ENCODE assay signal across 1 cellular context in the genomic region with DNA sequence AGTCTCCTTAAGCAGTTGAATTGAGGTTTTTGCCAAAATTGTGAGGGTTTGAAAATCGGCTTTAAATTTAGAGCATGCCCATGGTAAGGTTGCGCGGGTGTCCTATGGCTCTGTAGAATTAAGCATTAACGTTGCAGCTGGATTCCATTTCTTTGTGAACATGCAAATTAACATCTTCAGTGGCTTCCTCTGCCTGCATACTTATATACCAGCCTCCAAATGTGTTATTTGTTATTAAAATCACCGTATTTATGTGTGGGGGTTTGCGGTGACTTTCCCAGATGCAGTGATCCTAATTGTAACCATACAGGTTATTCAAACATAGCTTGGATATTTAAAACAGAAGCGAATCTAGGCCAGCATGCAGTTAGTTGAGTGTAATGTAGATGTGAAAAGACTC.
TF ChIP-seq lines count a peak whose summit lies in the region.

No MANE protein-coding gene starts in this region.

TF ChIP-seq in H1, 55 proteins besides CTCF, POLR2A, EP300 and RAD21 (continued from another document):
- TF ChIP-seq, protein P1, sequence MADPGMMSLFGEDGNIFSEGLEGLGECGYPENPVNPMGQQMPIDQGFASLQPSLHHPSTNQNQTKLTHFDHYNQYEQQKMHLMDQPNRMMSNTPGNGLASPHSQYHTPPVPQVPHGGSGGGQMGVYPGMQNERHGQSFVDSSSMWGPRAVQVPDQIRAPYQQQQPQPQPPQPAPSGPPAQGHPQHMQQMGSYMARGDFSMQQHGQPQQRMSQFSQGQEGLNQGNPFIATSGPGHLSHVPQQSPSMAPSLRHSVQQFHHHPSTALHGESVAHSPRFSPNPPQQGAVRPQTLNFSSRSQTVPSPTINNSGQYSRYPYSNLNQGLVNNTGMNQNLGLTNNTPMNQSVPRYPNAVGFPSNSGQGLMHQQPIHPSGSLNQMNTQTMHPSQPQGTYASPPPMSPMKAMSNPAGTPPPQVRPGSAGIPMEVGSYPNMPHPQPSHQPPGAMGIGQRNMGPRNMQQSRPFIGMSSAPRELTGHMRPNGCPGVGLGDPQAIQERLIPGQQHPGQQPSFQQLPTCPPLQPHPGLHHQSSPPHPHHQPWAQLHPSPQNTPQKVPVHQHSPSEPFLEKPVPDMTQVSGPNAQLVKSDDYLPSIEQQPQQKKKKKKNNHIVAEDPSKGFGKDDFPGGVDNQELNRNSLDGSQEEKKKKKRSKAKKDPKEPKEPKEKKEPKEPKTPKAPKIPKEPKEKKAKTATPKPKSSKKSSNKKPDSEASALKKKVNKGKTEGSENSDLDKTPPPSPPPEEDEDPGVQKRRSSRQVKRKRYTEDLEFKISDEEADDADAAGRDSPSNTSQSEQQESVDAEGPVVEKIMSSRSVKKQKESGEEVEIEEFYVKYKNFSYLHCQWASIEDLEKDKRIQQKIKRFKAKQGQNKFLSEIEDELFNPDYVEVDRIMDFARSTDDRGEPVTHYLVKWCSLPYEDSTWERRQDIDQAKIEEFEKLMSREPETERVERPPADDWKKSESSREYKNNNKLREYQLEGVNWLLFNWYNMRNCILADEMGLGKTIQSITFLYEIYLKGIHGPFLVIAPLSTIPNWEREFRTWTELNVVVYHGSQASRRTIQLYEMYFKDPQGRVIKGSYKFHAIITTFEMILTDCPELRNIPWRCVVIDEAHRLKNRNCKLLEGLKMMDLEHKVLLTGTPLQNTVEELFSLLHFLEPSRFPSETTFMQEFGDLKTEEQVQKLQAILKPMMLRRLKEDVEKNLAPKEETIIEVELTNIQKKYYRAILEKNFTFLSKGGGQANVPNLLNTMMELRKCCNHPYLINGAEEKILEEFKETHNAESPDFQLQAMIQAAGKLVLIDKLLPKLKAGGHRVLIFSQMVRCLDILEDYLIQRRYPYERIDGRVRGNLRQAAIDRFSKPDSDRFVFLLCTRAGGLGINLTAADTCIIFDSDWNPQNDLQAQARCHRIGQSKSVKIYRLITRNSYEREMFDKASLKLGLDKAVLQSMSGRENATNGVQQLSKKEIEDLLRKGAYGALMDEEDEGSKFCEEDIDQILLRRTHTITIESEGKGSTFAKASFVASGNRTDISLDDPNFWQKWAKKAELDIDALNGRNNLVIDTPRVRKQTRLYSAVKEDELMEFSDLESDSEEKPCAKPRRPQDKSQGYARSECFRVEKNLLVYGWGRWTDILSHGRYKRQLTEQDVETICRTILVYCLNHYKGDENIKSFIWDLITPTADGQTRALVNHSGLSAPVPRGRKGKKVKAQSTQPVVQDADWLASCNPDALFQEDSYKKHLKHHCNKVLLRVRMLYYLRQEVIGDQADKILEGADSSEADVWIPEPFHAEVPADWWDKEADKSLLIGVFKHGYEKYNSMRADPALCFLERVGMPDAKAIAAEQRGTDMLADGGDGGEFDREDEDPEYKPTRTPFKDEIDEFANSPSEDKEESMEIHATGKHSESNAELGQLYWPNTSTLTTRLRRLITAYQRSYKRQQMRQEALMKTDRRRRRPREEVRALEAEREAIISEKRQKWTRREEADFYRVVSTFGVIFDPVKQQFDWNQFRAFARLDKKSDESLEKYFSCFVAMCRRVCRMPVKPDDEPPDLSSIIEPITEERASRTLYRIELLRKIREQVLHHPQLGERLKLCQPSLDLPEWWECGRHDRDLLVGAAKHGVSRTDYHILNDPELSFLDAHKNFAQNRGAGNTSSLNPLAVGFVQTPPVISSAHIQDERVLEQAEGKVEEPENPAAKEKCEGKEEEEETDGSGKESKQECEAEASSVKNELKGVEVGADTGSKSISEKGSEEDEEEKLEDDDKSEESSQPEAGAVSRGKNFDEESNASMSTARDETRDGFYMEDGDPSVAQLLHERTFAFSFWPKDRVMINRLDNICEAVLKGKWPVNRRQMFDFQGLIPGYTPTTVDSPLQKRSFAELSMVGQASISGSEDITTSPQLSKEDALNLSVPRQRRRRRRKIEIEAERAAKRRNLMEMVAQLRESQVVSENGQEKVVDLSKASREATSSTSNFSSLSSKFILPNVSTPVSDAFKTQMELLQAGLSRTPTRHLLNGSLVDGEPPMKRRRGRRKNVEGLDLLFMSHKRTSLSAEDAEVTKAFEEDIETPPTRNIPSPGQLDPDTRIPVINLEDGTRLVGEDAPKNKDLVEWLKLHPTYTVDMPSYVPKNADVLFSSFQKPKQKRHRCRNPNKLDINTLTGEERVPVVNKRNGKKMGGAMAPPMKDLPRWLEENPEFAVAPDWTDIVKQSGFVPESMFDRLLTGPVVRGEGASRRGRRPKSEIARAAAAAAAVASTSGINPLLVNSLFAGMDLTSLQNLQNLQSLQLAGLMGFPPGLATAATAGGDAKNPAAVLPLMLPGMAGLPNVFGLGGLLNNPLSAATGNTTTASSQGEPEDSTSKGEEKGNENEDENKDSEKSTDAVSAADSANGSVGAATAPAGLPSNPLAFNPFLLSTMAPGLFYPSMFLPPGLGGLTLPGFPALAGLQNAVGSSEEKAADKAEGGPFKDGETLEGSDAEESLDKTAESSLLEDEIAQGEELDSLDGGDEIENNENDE (IDR thresholded peaks at IDR 0.05; ENCODE audit: insufficient replicate concordance, low read length): no peak
- TF ChIP-seq CHD2 (IDR thresholded peaks at IDR 0.05; ENCODE audit: low read length) (no peak), KDM5A (IDR thresholded peaks at IDR 0.05; ENCODE audit: low read length) (no peak), POLR2AphosphoS5 (IDR thresholded peaks at IDR 0.05; ENCODE audit: low read depth, low read length) (no peak), POU5F1 (IDR thresholded peaks at IDR 0.05; ENCODE audit: low read depth, low read length) (no peak), BACH1 (IDR thresholded peaks at IDR 0.05; ENCODE audit: low read length) (no peak), FOSL1 (IDR thresholded peaks at IDR 0.05; ENCODE audit: insufficient read depth, low read depth, low read length) (no peak), SP1 (IDR thresholded peaks at IDR 0.05; ENCODE audit: low read depth, low read length) (no peak), RNF2 (IDR thresholded peaks at IDR 0.05; ENCODE audit: borderline replicate concordance, low read depth, low read length, missing control alignments, poor library complexity, severe bottlenecking) (no peak)
- TF ChIP-seq, protein P2, sequence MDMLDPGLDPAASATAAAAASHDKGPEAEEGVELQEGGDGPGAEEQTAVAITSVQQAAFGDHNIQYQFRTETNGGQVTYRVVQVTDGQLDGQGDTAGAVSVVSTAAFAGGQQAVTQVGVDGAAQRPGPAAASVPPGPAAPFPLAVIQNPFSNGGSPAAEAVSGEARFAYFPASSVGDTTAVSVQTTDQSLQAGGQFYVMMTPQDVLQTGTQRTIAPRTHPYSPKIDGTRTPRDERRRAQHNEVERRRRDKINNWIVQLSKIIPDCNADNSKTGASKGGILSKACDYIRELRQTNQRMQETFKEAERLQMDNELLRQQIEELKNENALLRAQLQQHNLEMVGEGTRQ (IDR thresholded peaks at IDR 0.05; ENCODE audit: low read length): no peak
